ENCODE assay signal across 9 cellular contexts in the genomic region with DNA sequence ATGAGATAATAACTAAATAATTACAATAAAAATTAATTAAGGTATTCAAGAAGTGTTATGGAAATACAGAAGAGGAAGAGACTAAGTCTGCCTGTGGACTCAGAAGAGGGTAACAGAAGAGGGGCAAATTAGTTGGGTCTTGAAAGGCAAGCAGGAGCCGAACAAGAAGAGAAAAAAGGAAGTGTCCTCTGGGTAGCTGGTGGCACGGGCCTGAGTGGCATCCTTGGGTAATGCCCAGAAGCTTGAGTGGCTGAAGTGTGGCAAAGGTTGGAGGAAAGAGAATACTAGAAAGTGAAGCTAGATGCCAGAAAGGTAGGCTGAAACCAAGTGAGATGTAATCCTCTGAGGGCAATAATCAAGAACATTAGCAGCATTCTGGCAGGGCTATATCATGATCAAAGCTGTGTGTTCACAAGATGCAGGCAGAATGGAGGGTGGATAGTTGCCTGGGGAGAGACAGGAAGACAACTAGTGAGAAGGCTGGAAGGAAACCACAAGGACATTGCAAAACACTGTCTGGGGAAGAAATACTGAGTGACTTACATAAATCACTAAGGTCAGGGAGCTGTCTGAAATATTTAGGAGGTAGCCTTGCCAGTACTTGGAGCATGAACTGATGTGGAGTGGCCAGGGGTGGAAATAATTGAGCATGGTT. TPM values are rescaled to one million over a fixed set of nuclear protein-coding genes. Genes with fewer than 3 reads are reported as not detected.
DNase-seq lines count a peak whose midpoint lies in the region; ATAC-seq and TF ChIP-seq lines count a peak whose summit lies in the region.
"Had no signal": no experiment of that assay in that cellular context is flagged by ENCODE, and none has a peak within 500 bp of the region (broad histone marks: within the 10 kb centered on the region; RNA-seq: fewer than 3 reads in every experiment).

No MANE protein-coding gene starts in this region.

- H3K27ac Mint-ChIP-seq in activated naive CD4-positive, alpha-beta T cell treated with anti-CD3 and anti-CD28 coated beads, Interleukin-2, amount 10 ng/mL, durations not matched to agents 7 days and 5 days = peak overlapping the region; percentile 1

- DNase-seq in activated naive CD4-positive, alpha-beta T cell treated with anti-CD3 and anti-CD28 coated beads, Interleukin-2, amount 10 ng/mL, durations not matched to agents 7 days and 5 days = peak; percentile 38
- no peak for DNase-seq in activated naive CD4-positive, alpha-beta T cell treated with anti-CD3 and anti-CD28 coated beads, Interleukin-2, amount 50 U/mL, for 16 hours
- DNase-seq in SIG-M5 (lab: John Stamatoyannopoulos, UW) (peak; percentile 85), fibroblast of mammary gland (ENCODE audit: low read depth) (peak; percentile 91), substantia nigra (lab: John Stamatoyannopoulos, UW) (peak in 8 of 49 donors; percentile 10 to 66 (median 20)), omental fat pad (ENCODE audit: low spot score) (no peak)
- no peak for DNase-seq in effector CD4-positive, alpha-beta T cell
- no peak for DNase-seq in activated CD4-positive, CD25-positive, alpha-beta regulatory T cell treated with anti-CD3 and anti-CD28 coated beads, Interleukin-2, amount 50 U/mL, for 72 hours

- no peak for ATAC-seq in omental fat pad (ENCODE audit: low FRiP score)

- CTCF ChIA-PET in activated naive CD4-positive, alpha-beta T cell treated with anti-CD3 and anti-CD28 coated beads, Interleukin-2, amount 10 ng/mL, durations not matched to agents 7 days and 5 days (lab: Charles Lee) = interaction anchor here (0.6 to 2.6 kb wide), 2 partner anchors 9 to 27 kb away, joined by 4 to 6 read pairs; no protein-coding TSS in a partner anchor

- H3K9me3 Mint-ChIP-seq in activated naive CD4-positive, alpha-beta T cell treated with anti-CD3 and anti-CD28 coated beads, Interleukin-2, amount 10 ng/mL, durations not matched to agents 7 days and 5 days = no peaks in the 10 kb centered on the region

- no peak overlapping the region for H3K4me3 ChIP-seq in fibroblast of mammary gland (ENCODE audit: control insufficient read depth, low read depth, low read length)

- peak overlapping the region; percentile 6 for H3K27ac ChIP-seq in substantia nigra (ENCODE audit: low read depth, low read length, poor library complexity, severe bottlenecking)
- H3K27ac ChIP-seq: epithelial cell of prostate had no signal

- no peak overlapping the region for H3K4me3 Mint-ChIP-seq in activated naive CD4-positive, alpha-beta T cell treated with anti-CD3 and anti-CD28 coated beads, Interleukin-2, amount 10 ng/mL, durations not matched to agents 7 days and 5 days

- peaks cover 44% of the 10 kb centered on the region for H3K36me3 Mint-ChIP-seq in activated naive CD4-positive, alpha-beta T cell treated with anti-CD3 and anti-CD28 coated beads, Interleukin-2, amount 10 ng/mL, durations not matched to agents 7 days and 5 days

- TF ChIP-seq CTCF in fibroblast of mammary gland (conservative IDR thresholded peaks at IDR 0.05; ENCODE audit: control insufficient read depth, insufficient read depth, low read depth, low read length) = no peak
- no peak for TF ChIP-seq CTCF in omental fat pad (IDR thresholded peaks at IDR 0.05)

- no peaks in the 10 kb centered on the region for H3K27me3 Mint-ChIP-seq in activated naive CD4-positive, alpha-beta T cell treated with anti-CD3 and anti-CD28 coated beads, Interleukin-2, amount 10 ng/mL, durations not matched to agents 7 days and 5 days

- peaks cover 65% of the 10 kb centered on the region for H3K4me1 Mint-ChIP-seq in activated naive CD4-positive, alpha-beta T cell treated with anti-CD3 and anti-CD28 coated beads, Interleukin-2, amount 10 ng/mL, durations not matched to agents 7 days and 5 days

RNA-seq across cellular contexts. Expression of a gene that starts 16.2 kb away (rescaled TPM):
- 10 to 100 TPM; 11.9 to 42.0 (median 17.9) TPM for total RNA-seq in omental fat pad

Comparison
In these comparisons a context has a peak if more than half of its experiments do, and no peak if none do; other contexts are left out.
1. DNase-seq: peak in activated naive CD4-positive, alpha-beta T cell treated with anti-CD3 and anti-CD28 coated beads, Interleukin-2, amount 10 ng/mL, durations not matched to agents 7 days and 5 days (single experiment), SIG-M5 (single experiment) and fibroblast of mammary gland (single experiment); none in activated naive CD4-positive, alpha-beta T cell treated with anti-CD3 and anti-CD28 coated beads, Interleukin-2, amount 50 U/mL, for 16 hours (single experiment), effector CD4-positive, alpha-beta T cell (single experiment), activated CD4-positive, CD25-positive, alpha-beta regulatory T cell treated with anti-CD3 and anti-CD28 coated beads, Interleukin-2, amount 50 U/mL, for 72 hours (single experiment) and omental fat pad (single experiment).